30 cellular contexts compared by ENCODE assay signal in genomic region chr3:90035643-90036042, GRCh38.
A peak's percentile ranks its signal among the peaks of the same experiment; 100 is the strongest.
DNase-seq lines count a peak whose midpoint lies in the region; ATAC-seq and TF ChIP-seq lines count a peak whose summit lies in the region.
"Had no signal": no experiment of that assay in that cellular context is flagged by ENCODE, and none has a peak within 500 bp of the region (broad histone marks: within the 10 kb centered on the region; RNA-seq: fewer than 3 reads in every experiment).

No MANE protein-coding gene starts in this region.

- no peak overlapping the region for H3K4me2 ChIP-seq in smooth muscle cell

- H3K4me1 ChIP-seq in foreskin keratinocyte (no peaks in the 10 kb centered on the region), smooth muscle cell (ENCODE audit: low read depth) (peaks cover 5% of the 10 kb centered on the region)
- H3K4me1 ChIP-seq: prostate gland, sigmoid colon, suprapubic skin, upper lobe of right lung had no signal

- ATAC-seq in foreskin keratinocyte (peak; percentile 60), HG03045 (IDR thresholded peaks at IDR 0.05; ENCODE audit: unreplicated experiment) (no peak)
- ATAC-seq: activated naive CD8-positive, alpha-beta T cell treated with anti-CD3 and anti-CD28 coated beads, Interleukin-2, amount 50 U/mL, for 24 hours; left cardiac atrium; PC-3; upper lobe of right lung had no signal

- H3K27ac ChIP-seq in foreskin keratinocyte (no peak overlapping the region), smooth muscle cell (ENCODE audit: low read depth) (no peak overlapping the region)
- H3K27ac ChIP-seq: 22Rv1, C4-2B, neutrophil, prostate gland, sigmoid colon, suprapubic skin, upper lobe of right lung had no signal

- H2AFZ ChIP-seq in smooth muscle cell (ENCODE audit: low read depth) = peak overlapping the region; percentile 43

- H3K27me3 ChIP-seq in foreskin keratinocyte (no peaks in the 10 kb centered on the region), smooth muscle cell (ENCODE audit: low read depth) (peaks cover 4% of the 10 kb centered on the region)
- H3K27me3 ChIP-seq: neutrophil, sigmoid colon, suprapubic skin, upper lobe of right lung had no signal

- H3K36me3 ChIP-seq in smooth muscle cell (ENCODE audit: low read depth) = no peaks in the 10 kb centered on the region
- H3K36me3 ChIP-seq: neutrophil, prostate gland, sigmoid colon, suprapubic skin, upper lobe of right lung had no signal

- H4K20me1 ChIP-seq in smooth muscle cell (ENCODE audit: low read depth) = no peaks in the 10 kb centered on the region

- DNase-seq in DMS 273 (lab: John Stamatoyannopoulos, UW; ENCODE audit: unreplicated experiment) (peak; percentile 51), DMS 273 treated with DMSO at 0.1 percent for 48 hours (lab: John Stamatoyannopoulos, UW) (no peak), amniotic epithelial cell (ENCODE audit: low read depth) (peak; percentile 76), foreskin keratinocyte (peak; percentile 15 to 42), smooth muscle cell (lab: John Stamatoyannopoulos, UW; ENCODE audit: unreplicated experiment) (no peak), OCI-M2 (lab: John Stamatoyannopoulos, UW; ENCODE audit: unreplicated experiment) (no peak), dedifferentiated amniotic fluid mesenchymal stem cell (ENCODE audit: extremely low spot score) (no peak)
- DNase-seq: activated CD4-positive, alpha-beta T cell treated with anti-CD3 and anti-CD28 coated beads for 48 hours; activated naive CD8-positive, alpha-beta T cell treated with anti-CD3 and anti-CD28 coated beads, Interleukin-2, amount 50 U/mL, for 24 hours; activated T-cell treated with anti-CD3 and anti-CD28 coated beads, Interleukin-2, amount 50 U/mL, for 48 hours; Caco-2; cerebellar nuclear complex; effector CD4-positive, alpha-beta T cell; HFFc6; IMR-90; left cardiac atrium; NCI-H1105 treated with DMSO at 0.1 percent for 48 hours; NCI-H2029 treated with DMSO at 0.1 percent for 48 hours; NCI-H226; PC-3; Right ventricle myocardium superior; sigmoid colon; stimulated activated naive CD4-positive, alpha-beta T cell; upper lobe of right lung had no signal

- H3K9ac ChIP-seq in smooth muscle cell (ENCODE audit: low read depth) = no peak overlapping the region

- H3F3A ChIP-seq in smooth muscle cell (ENCODE audit: low read depth) = no peaks in the 10 kb centered on the region

- no peaks in the 10 kb centered on the region for H3K79me2 ChIP-seq in smooth muscle cell (ENCODE audit: low read depth)

- H3K4me3 ChIP-seq in smooth muscle cell = no peak overlapping the region
- H3K4me3 ChIP-seq: prostate gland, sigmoid colon, suprapubic skin, upper lobe of right lung had no signal

- H3K9me3 ChIP-seq in smooth muscle cell (replicated peaks; ENCODE audit: low read depth) = no peaks in the 10 kb centered on the region
- H3K9me3 ChIP-seq: Caco-2, neutrophil, prostate gland, sigmoid colon, suprapubic skin, upper lobe of right lung had no signal

- TF ChIP-seq CTCF in foreskin keratinocyte (conservative IDR thresholded peaks at IDR 0.05) (no peak), smooth muscle cell (IDR thresholded peaks at IDR 0.05; ENCODE audit: borderline replicate concordance, insufficient read depth, poor library complexity, severe bottlenecking) (no peak)

- 7% methylated on average over 1 of the region's 1 CpG for WGBS in smooth muscle cell (ENCODE audit: low lambda C conversion rate)

Comparison
In these comparisons a context has a peak if more than half of its experiments do, and no peak if none do; other contexts are left out.
1. DNase-seq: peak in DMS 273 (single experiment), amniotic epithelial cell (single experiment) and foreskin keratinocyte (2 of 2); none in DMS 273 treated with DMSO at 0.1 percent for 48 hours (single experiment), smooth muscle cell (single experiment), OCI-M2 (single experiment) and dedifferentiated amniotic fluid mesenchymal stem cell (single experiment).